19 cellular contexts compared by ENCODE assay signal in the genomic region with DNA sequence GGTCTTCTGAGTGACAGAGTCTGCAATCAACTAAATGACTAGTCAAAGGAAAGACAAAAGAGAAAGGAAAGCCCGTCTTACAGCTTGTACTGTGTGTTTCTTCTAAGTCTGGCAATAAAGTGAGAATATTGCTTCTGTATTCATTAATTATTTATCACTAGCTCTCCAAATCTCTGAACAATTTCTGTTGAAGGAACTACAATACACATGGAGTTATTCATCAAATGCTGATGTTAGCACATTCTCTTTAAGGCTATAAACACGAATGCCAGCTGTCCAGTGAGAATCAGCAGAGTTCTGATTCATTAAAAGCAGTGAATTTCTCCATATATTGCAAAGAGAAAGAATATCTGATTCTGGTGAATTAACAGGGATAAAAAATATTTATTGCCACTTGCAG.
DNase-seq lines count a peak whose midpoint lies in the region; ATAC-seq, FAIRE-seq and TF ChIP-seq lines count a peak whose summit lies in the region.
"Had no signal": no experiment of that assay in that cellular context is flagged by ENCODE, and none has a peak within 500 bp of the region (broad histone marks: within the 10 kb centered on the region; RNA-seq: fewer than 3 reads in every experiment).

No MANE protein-coding gene starts in this region.

- TF ChIP-seq POLR2A in HepG2 (IDR thresholded peaks at IDR 0.05; ENCODE audit: insufficient read depth in 1 of 2, low read depth in 2 of 2, low read length in 2 of 2), result no peak
- TF ChIP-seq POLR2A in right lobe of liver (IDR thresholded peaks at IDR 0.05), result no peak

- H3K4me3 ChIP-seq in HepG2 (replicated peaks in 1 of 3; ENCODE audit: insufficient read depth in 1 of 3, low read depth in 2 of 3, low read length in 3 of 3) (no peak overlapping the region), right lobe of liver (no peak overlapping the region), SK-N-MC (peak overlapping the region; percentile 67), smooth muscle cell (no peak overlapping the region)
- H3K4me3 ChIP-seq: HAP-1 had no signal

- TF ChIP-seq CTCF in HepG2 (CRISPR knock-in tag; IDR thresholded peaks at IDR 0.05) (no peak), right lobe of liver (IDR thresholded peaks at IDR 0.05) (no peak), smooth muscle cell (IDR thresholded peaks at IDR 0.05; ENCODE audit: borderline replicate concordance, insufficient read depth, poor library complexity, severe bottlenecking) (no peak)

- H3K4me1 ChIP-seq in HepG2 (ENCODE audit: insufficient read depth, low read length) (no peaks in the 10 kb centered on the region), right lobe of liver (no peaks in the 10 kb centered on the region), smooth muscle cell (ENCODE audit: low read depth) (no peaks in the 10 kb centered on the region)
- H3K4me1 ChIP-seq: HAP-1 had no signal

- intact Hi-C loops in HepG2 (cut with micrococcal nuclease; ENCODE audit: unreplicated experiment) (no loop called here), right lobe of liver (cut with DNase I) (no loop called here), posterior cingulate gyrus (cut with DNase I) (no loop called here)

- BruUV-seq in HepG2 (replicated peaks; lab: Mats Ljungman, UMichigan), result no TSS peak

- H3K4me1 Mint-ChIP-seq in activated naive CD4-positive, alpha-beta T cell treated with anti-CD3 and anti-CD28 coated beads, Interleukin-2, amount 10 ng/mL, durations not matched to agents 7 days and 5 days, result no peaks in the 10 kb centered on the region
- H3K4me1 Mint-ChIP-seq: CD4-positive, alpha-beta memory T cell had no signal

- H2AFZ ChIP-seq in HepG2 (ENCODE audit: low read length) (no peak overlapping the region), smooth muscle cell (ENCODE audit: low read depth) (peak overlapping the region; percentile 5)

- no peak overlapping the region for H3K27ac Mint-ChIP-seq in activated naive CD4-positive, alpha-beta T cell treated with anti-CD3 and anti-CD28 coated beads, Interleukin-2, amount 10 ng/mL, durations not matched to agents 7 days and 5 days

- H3F3A ChIP-seq in smooth muscle cell (ENCODE audit: low read depth), result no peaks in the 10 kb centered on the region

- H3K79me2 ChIP-seq in HepG2 (ENCODE audit: insufficient read depth, low read length) (no peaks in the 10 kb centered on the region), smooth muscle cell (ENCODE audit: low read depth) (no peaks in the 10 kb centered on the region)

- CTCF ChIA-PET in HepG2 (lab: Yijun Ruan, JAX; ENCODE audit: low intra/inter-chr PET ratio, low total read pairs), result no interaction called here
- CTCF ChIA-PET in activated naive CD4-positive, alpha-beta T cell treated with anti-CD3 and anti-CD28 coated beads, Interleukin-2, amount 10 ng/mL, durations not matched to agents 7 days and 5 days (lab: Charles Lee), result no interaction called here

- FAIRE-seq in HepG2 (lab: Jason Lieb, UNC), result no peak
- FAIRE-seq: GM12891, GM18507, H54 had no signal

- ATAC-seq in HepG2 (no peak), right lobe of liver (no peak)

- H4K20me1 ChIP-seq in HepG2 (ENCODE audit: insufficient read depth, low read length) (no peaks in the 10 kb centered on the region), smooth muscle cell (ENCODE audit: low read depth) (no peaks in the 10 kb centered on the region)

- H3K27ac ChIP-seq in HepG2 (ENCODE audit: extremely low read length, insufficient read depth, low read length) (no peak overlapping the region), right lobe of liver (no peak overlapping the region), SK-N-MC (peak overlapping the region; percentile 90), smooth muscle cell (ENCODE audit: low read depth) (no peak overlapping the region)
- H3K27ac ChIP-seq: 22Rv1 had no signal

- H3K4me2 ChIP-seq in HepG2 (ENCODE audit: low read depth, low read length), result no peak overlapping the region
- peak overlapping the region; percentile 1 for H3K4me2 ChIP-seq in smooth muscle cell

- H3K9me3 ChIP-seq in HepG2 (ENCODE audit: low read length) (no peaks in the 10 kb centered on the region), right lobe of liver (no peaks in the 10 kb centered on the region), SK-N-MC (ENCODE audit: low read depth, low read length) (no peaks in the 10 kb centered on the region), smooth muscle cell (replicated peaks; ENCODE audit: low read depth) (no peaks in the 10 kb centered on the region)
- H3K9me3 ChIP-seq: HAP-1 had no signal

- H3K36me3 ChIP-seq in HepG2 (replicated peaks in 1 of 2; ENCODE audit: control insufficient read depth in 1 of 2, insufficient read depth in 2 of 2, low read length in 2 of 2) (no peaks in the 10 kb centered on the region), right lobe of liver (no peaks in the 10 kb centered on the region), SK-N-MC (ENCODE audit: insufficient read depth, low read length) (no peaks in the 10 kb centered on the region), smooth muscle cell (ENCODE audit: low read depth) (no peaks in the 10 kb centered on the region)
- H3K36me3 ChIP-seq: HAP-1 had no signal

- H3K27me3 ChIP-seq in HepG2 (ENCODE audit: control insufficient read depth in 1 of 2, insufficient read depth in 2 of 2, low read length in 2 of 2), result no peaks in the 10 kb centered on the region
- H3K27me3 ChIP-seq in right lobe of liver, result no peaks in the 10 kb centered on the region
- H3K27me3 ChIP-seq in smooth muscle cell (ENCODE audit: low read depth), result no peaks in the 10 kb centered on the region

- TF ChIP-seq EP300 in HepG2 (IDR thresholded peaks at IDR 0.05; ENCODE audit: low read depth in 2 of 2, low read length in 2 of 2) (no peak), HepG2 (CRISPR knock-in tag; IDR thresholded peaks at IDR 0.05; ENCODE audit: borderline replicate concordance) (no peak)

- no peaks in the 10 kb centered on the region for H3K36me3 Mint-ChIP-seq in activated naive CD4-positive, alpha-beta T cell treated with anti-CD3 and anti-CD28 coated beads, Interleukin-2, amount 10 ng/mL, durations not matched to agents 7 days and 5 days
- H3K36me3 Mint-ChIP-seq: CD4-positive, alpha-beta memory T cell had no signal

- no peaks in the 10 kb centered on the region for H3K9me3 Mint-ChIP-seq in activated naive CD4-positive, alpha-beta T cell treated with anti-CD3 and anti-CD28 coated beads, Interleukin-2, amount 10 ng/mL, durations not matched to agents 7 days and 5 days
- H3K9me3 Mint-ChIP-seq: CD4-positive, alpha-beta memory T cell had no signal

- in situ Hi-C loops in HepG2 (cut with HindIII; ENCODE audit: extremely low pct_ligation_motif_present, low pct_unique_long_range_greater_than_20kb), result no loop called here

- no peak overlapping the region for H3K4me3 Mint-ChIP-seq in activated naive CD4-positive, alpha-beta T cell treated with anti-CD3 and anti-CD28 coated beads, Interleukin-2, amount 10 ng/mL, durations not matched to agents 7 days and 5 days
- H3K4me3 Mint-ChIP-seq: CD4-positive, alpha-beta memory T cell had no signal

- POLR2A ChIA-PET in HepG2 (lab: Yijun Ruan, JAX), result no interaction called here

- TF ChIP-seq RAD21 in HepG2 (CRISPR knock-in tag; IDR thresholded peaks at IDR 0.05), result no peak

- H3K27me3 Mint-ChIP-seq in activated naive CD4-positive, alpha-beta T cell treated with anti-CD3 and anti-CD28 coated beads, Interleukin-2, amount 10 ng/mL, durations not matched to agents 7 days and 5 days, result no peaks in the 10 kb centered on the region

- DNase-seq in HepG2 (ENCODE audit: low spot score) (no peak), right lobe of liver (no peak), SK-N-MC (ENCODE audit: low read depth, low spot score) (no peak), smooth muscle cell (lab: John Stamatoyannopoulos, UW; ENCODE audit: unreplicated experiment) (no peak), posterior cingulate gyrus (no peak)
- no peak for DNase-seq in activated naive CD4-positive, alpha-beta T cell treated with anti-CD3 and anti-CD28 coated beads, Interleukin-2, amount 10 ng/mL, durations not matched to agents 7 days and 5 days
- DNase-seq: C1 segment of cervical spinal cord; Calu3; CD4-positive, alpha-beta memory T cell; COR-L47; DMS53; DMS79 treated with DMSO at 0.1 percent for 48 hours; GF-D8; GOT3 had no signal

- 5% methylated on average over 2 of the region's 2 CpGs for WGBS in HepG2 (ENCODE audit: low lambda C conversion rate)
- WGBS in right lobe of liver (ENCODE audit: insufficient coverage, low coverage, low lambda C conversion rate, missing lambda C conversion rate), result 43% methylated on average over 2 of the region's 2 CpGs
- WGBS in smooth muscle cell (ENCODE audit: low lambda C conversion rate), result 65% methylated on average over 2 of the region's 2 CpGs

- H3K9ac ChIP-seq in HepG2 (ENCODE audit: insufficient read depth, low read depth, low read length), result no peak overlapping the region
- H3K9ac ChIP-seq in SK-N-MC (ENCODE audit: insufficient read length), result peak overlapping the region; percentile 53
- no peak overlapping the region for H3K9ac ChIP-seq in smooth muscle cell (ENCODE audit: low read depth)

TF ChIP-seq in HepG2, 621 proteins besides CTCF, POLR2A, EP300 and RAD21:
- TF ChIP-seq MAFF (IDR thresholded peaks at IDR 0.05; ENCODE audit: low read depth, low read length) (peak; percentile 42), MAFK (conservative IDR thresholded peaks at IDR 0.05 in 1 of 2, IDR thresholded peaks at IDR 0.05 in 1 of 2; ENCODE audit: low read length in 2 of 2) (peak; percentile 43 to 73; a peak in 3 of 4 replicates), MZF1 (CRISPR knock-in tag; IDR thresholded peaks at IDR 0.05; ENCODE audit: borderline replicate concordance) (no peak), ATRX (CRISPR knock-in tag; IDR thresholded peaks at IDR 0.05; ENCODE audit: borderline replicate concordance) (no peak)
